In the genomic region with DNA sequence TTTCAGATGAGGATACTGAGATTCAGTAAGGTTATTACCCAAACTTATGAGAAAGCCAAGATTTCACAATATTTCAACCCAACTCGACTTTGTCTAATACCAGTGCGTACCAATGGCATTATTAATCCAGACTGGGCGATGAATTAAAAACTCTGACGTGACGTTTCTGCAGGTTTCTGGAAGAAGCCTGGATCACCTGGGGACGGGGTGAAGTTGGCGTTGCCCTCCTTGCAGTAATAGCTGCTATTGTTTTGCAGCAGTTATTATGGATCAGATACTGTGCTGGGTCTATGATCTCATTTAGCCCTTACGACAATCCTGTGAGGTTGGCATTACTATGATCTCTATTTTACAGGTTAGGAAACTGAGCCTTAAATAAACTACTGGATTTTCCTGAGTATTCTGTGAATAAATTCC, we compare ENCODE assay signal across 8 cellular contexts. TPM values are rescaled to one million over a fixed set of nuclear protein-coding genes. Genes with fewer than 3 reads are reported as not detected.
DNase-seq lines count a peak whose midpoint lies in the region; ATAC-seq and TF ChIP-seq lines count a peak whose summit lies in the region.

No MANE protein-coding gene starts in this region.

- no peaks in the 10 kb centered on the region for H3F3A ChIP-seq in Loucy (ENCODE audit: low read depth)

- H3K27ac Mint-ChIP-seq in memory B cell = peak overlapping the region; percentile 96

- no peak for DNase-seq in AG09309 (ENCODE audit: low read depth)
- peak; percentile 34 for DNase-seq in choroid plexus epithelial cell (ENCODE audit: low read depth)
- DNase-seq in memory B cell (ENCODE audit: low spot score in 2 of 2) = no peak
- no peak for DNase-seq in aorta
- DNase-seq in activated CD8-positive, alpha-beta memory T cell treated with anti-CD3 and anti-CD28 coated beads, Interleukin-2, amount 50 U/mL, for 48 hours = no peak
- no peak for DNase-seq in occipital lobe (lab: John Stamatoyannopoulos, UW)

- peak overlapping the region; percentile 65 for H3K4me3 ChIP-seq in AG09309 (ENCODE audit: control insufficient read depth, low read depth, low read length)
- H3K4me3 ChIP-seq in Loucy (ENCODE audit: low read length, poor library complexity, severe bottlenecking) = peak overlapping the region; percentile 99
- H3K4me3 ChIP-seq in choroid plexus epithelial cell (ENCODE audit: low read depth, low read length) = peak overlapping the region; percentile 86
- peak overlapping the region; percentile 63 to 67 for H3K4me3 ChIP-seq in aorta (ENCODE audit: low read length in 2 of 2)

- intact Hi-C loops in aorta (cut with DNase I) = no loop called here

- H3K4me1 Mint-ChIP-seq in memory B cell = peaks cover 32% of the 10 kb centered on the region

- no peaks in the 10 kb centered on the region for H3K9me3 Mint-ChIP-seq in memory B cell

- WGBS in aorta, 2 donors = 2% methylated on average over 8 of the region's 8 CpGs

- H3K27ac ChIP-seq in aorta (ENCODE audit: low read depth in 1 of 2, low read length in 2 of 2) = peak overlapping the region; percentile 53 to 94

- peak overlapping the region; percentile 92 for H3K4me2 ChIP-seq in Loucy (ENCODE audit: low read depth, low read length, poor library complexity, severe bottlenecking)

- H3K9ac ChIP-seq in Loucy (ENCODE audit: low read depth, low read length, poor library complexity, severe bottlenecking) = peak overlapping the region; percentile 80

- H3K36me3 ChIP-seq in Loucy (ENCODE audit: insufficient read depth, low read length) (peaks cover 6% of the 10 kb centered on the region), aorta (ENCODE audit: control insufficient read depth in 1 of 2, insufficient read depth in 2 of 2, low read length in 1 of 2) (no peaks in the 10 kb centered on the region)

- no peaks in the 10 kb centered on the region for H3K27me3 ChIP-seq in Loucy (ENCODE audit: insufficient read depth, low read length, poor library complexity, severe bottlenecking)
- H3K27me3 ChIP-seq in aorta (ENCODE audit: control insufficient read depth in 1 of 2, insufficient read depth in 2 of 2, low read length in 1 of 2) = no peaks in the 10 kb centered on the region

- H3K79me2 ChIP-seq in Loucy (ENCODE audit: insufficient read depth, low read length) = peaks cover 36% of the 10 kb centered on the region

- peaks cover 35% of the 10 kb centered on the region for H4K20me1 ChIP-seq in Loucy (ENCODE audit: insufficient read depth, low read length, poor library complexity, severe bottlenecking)

- H3K4me1 ChIP-seq in Loucy (ENCODE audit: insufficient read depth, low read length, poor library complexity, severe bottlenecking) (peaks cover 32% of the 10 kb centered on the region), aorta (ENCODE audit: control insufficient read depth in 1 of 2, insufficient read depth in 2 of 2, low read length in 2 of 2) (peaks cover 1 to 8% of the 10 kb centered on the region in 2 donors)

- TF ChIP-seq CTCF in AG09309 (IDR thresholded peaks at IDR 0.05; ENCODE audit: control insufficient read depth, insufficient read depth, low read depth, low read length, missing control alignments) (no peak), Loucy (conservative IDR thresholded peaks at IDR 0.05; ENCODE audit: low read length) (no peak), choroid plexus epithelial cell (conservative IDR thresholded peaks at IDR 0.05; ENCODE audit: low read depth, low read length) (no peak)

- H3K9me3 ChIP-seq in Loucy (ENCODE audit: insufficient read depth, low read depth, low read length) (no peaks in the 10 kb centered on the region), aorta (ENCODE audit: control insufficient read depth, low read length) (no peaks in the 10 kb centered on the region)

- H3K27me3 Mint-ChIP-seq in memory B cell = peaks cover 2% of the 10 kb centered on the region

- H3K36me3 Mint-ChIP-seq in memory B cell = peaks cover 9% of the 10 kb centered on the region

- ATAC-seq in GM18870 (IDR thresholded peaks at IDR 0.05; ENCODE audit: unreplicated experiment) (peak; percentile 1), memory B cell (ENCODE audit: low read depth) (peak; percentile 9), aorta (ENCODE audit: low FRiP score) (peak; percentile 31)

- H2AFZ ChIP-seq in Loucy (ENCODE audit: low read length) = peak overlapping the region; percentile 85

- H3K9me2 ChIP-seq in Loucy (replicated peaks; ENCODE audit: low read depth, low read length) = no peaks in the 10 kb centered on the region

- peak overlapping the region; percentile 92 for H3K4me3 Mint-ChIP-seq in memory B cell

RNA-seq across cellular contexts. Expression of gene CDC5L, which starts 0.6 kb away (rescaled TPM):
- total RNA-seq in aorta = 10 to 100 TPM; 17.6 to 22.6 TPM
- polyA plus RNA-seq in aorta = 10 to 100 TPM in 1 of 2 donors, 1 to 10 TPM in 1; 7.0 to 10.2 TPM
- 55.7 TPM for total RNA-seq in occipital lobe

RNA-seq across cellular contexts. Expression of gene SPATS1, which starts 44.5 kb away (rescaled TPM):
- total RNA-seq in aorta (not detected), occipital lobe (0.62 TPM)
- not detected for polyA plus RNA-seq in aorta
